16 cellular contexts compared by ENCODE assay signal in the genomic region with DNA sequence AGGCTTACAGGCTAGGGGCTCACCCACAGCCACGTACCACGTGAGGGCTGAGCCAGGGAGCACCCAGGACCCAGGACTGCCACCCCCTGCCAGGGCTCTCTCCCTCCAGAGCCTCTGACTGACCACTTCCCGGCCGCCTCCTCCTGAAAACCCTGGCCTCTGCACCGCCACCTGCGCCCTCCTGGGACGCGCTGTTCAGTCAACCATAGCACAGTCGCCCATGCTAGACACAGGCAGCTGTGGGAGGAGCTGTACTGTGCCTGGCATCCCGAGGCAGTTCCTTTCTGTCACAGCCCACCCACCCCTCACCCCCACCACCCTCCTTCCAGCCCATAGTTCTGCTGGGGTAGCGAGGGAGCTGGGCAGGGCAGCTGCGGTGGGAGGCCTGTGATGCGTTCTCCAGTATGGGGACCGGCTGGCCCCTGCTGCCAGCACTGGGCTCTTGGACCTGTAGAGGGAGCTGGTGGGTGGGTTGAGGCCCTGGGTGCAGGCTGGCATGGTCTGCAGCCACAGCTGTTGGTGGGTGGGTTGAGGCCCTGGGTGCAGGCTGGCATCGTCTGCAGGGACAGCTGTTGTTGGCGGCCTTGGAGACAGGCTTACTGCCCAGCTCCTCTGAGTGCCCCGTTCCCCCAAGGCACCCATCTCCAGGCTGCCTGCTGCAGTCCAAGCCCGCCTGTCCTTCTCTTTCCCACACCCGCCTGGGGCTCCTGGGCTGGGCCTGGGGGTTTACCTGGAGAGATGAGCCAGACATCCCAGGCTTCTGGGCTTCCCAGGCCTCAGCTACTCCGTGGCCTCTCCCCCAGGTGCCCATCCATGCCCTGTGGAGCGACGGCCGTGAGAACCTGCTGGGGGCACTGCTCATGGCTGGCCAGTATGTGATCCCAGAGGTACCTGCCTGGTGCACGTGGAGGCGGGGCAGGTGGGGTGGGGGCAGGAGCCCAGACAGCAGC. TPM values are rescaled to one million over a fixed set of nuclear protein-coding genes. Genes with fewer than 3 reads are reported as not detected.
DNase-seq lines count a peak whose midpoint lies in the region; ATAC-seq and TF ChIP-seq lines count a peak whose summit lies in the region.
"Had no signal": no experiment of that assay in that cellular context is flagged by ENCODE, and none has a peak within 500 bp of the region (broad histone marks: within the 10 kb centered on the region; RNA-seq: fewer than 3 reads in every experiment).

No MANE protein-coding gene starts in this region.

- CTCF ChIA-PET in MCF 10A (lab: Yijun Ruan, JAX) (interaction anchor here (0.7 to 1.8 kb wide), 6 partner anchors 8 to 426 kb away, joined by 3 to 6 read pairs (median 4); no protein-coding TSS in a partner anchor), mammary epithelial cell (lab: Charles Lee; ENCODE audit: low non-redundant PET) (no interaction called here)

- H3K9ac ChIP-seq in mammary epithelial cell (ENCODE audit: insufficient read depth, low read length): no peak overlapping the region
- no peak overlapping the region for H3K9ac ChIP-seq in mesenchymal stem cell (ENCODE audit: low read length)

- H4K8ac ChIP-seq in mesenchymal stem cell (ENCODE audit: low read length): no peak overlapping the region

- dilution Hi-C loops in mammary epithelial cell (cut with HindIII; ENCODE audit: low sequenced_read_pairs): no loop called here

- H3K27me3 ChIP-seq in mammary epithelial cell (ENCODE audit: insufficient read depth, low read length): peaks cover 3% of the 10 kb centered on the region
- no peaks in the 10 kb centered on the region for H3K27me3 ChIP-seq in hepatocyte
- H3K27me3 ChIP-seq in aorta (ENCODE audit: control insufficient read depth in 1 of 2, insufficient read depth in 2 of 2, low read length in 1 of 2): no peaks in the 10 kb centered on the region
- H3K27me3 ChIP-seq in mesenchymal stem cell (ENCODE audit: control insufficient read depth in 1 of 2, insufficient read depth in 1 of 2, low read length in 2 of 2): peaks cover 0 to 23% of the 10 kb centered on the region in 2 experiments

- H3K36me3 ChIP-seq in mammary epithelial cell (ENCODE audit: insufficient read depth, low read length) (no peaks in the 10 kb centered on the region), hepatocyte (replicated peaks; ENCODE audit: insufficient read depth, low read depth) (no peaks in the 10 kb centered on the region), aorta (ENCODE audit: control insufficient read depth in 1 of 2, insufficient read depth in 2 of 2, low read length in 1 of 2) (no peaks in the 10 kb centered on the region), mesenchymal stem cell (ENCODE audit: control insufficient read depth in 1 of 2, insufficient read depth in 2 of 2, low read depth in 1 of 2, low read length in 2 of 2) (no peaks in the 10 kb centered on the region)

- H2BK15ac ChIP-seq in mesenchymal stem cell (ENCODE audit: low read depth, poor library complexity, severe bottlenecking): no peak overlapping the region

- no peak overlapping the region for H2BK120ac ChIP-seq in mesenchymal stem cell (ENCODE audit: low read depth, low read length)

- H2AK5ac ChIP-seq in mesenchymal stem cell (ENCODE audit: low read length, severe bottlenecking): no peak overlapping the region

- H3K27ac Mint-ChIP-seq in MCF 10A (ENCODE audit: low read depth, unreplicated experiment): no peak overlapping the region

- peak; percentile 30 for TF ChIP-seq CTCF in MCF 10A (IDR thresholded peaks at IDR 0.05; ENCODE audit: unreplicated experiment)
- TF ChIP-seq CTCF in mammary epithelial cell (conservative IDR thresholded peaks at IDR 0.05 in 1 of 2, IDR thresholded peaks at IDR 0.05 in 1 of 2; ENCODE audit: extremely low read depth in 1 of 2, insufficient read depth in 1 of 2, low read depth in 1 of 2, low read length in 2 of 2): peak in 1 of 2 donors; percentile 11
- peak; percentile 11 for TF ChIP-seq CTCF in hepatocyte (IDR thresholded peaks at IDR 0.05; ENCODE audit: poor library complexity)

- H4K20me1 ChIP-seq in mammary epithelial cell (ENCODE audit: insufficient read depth, low read length): no peaks in the 10 kb centered on the region
- H4K20me1 ChIP-seq in hepatocyte (ENCODE audit: insufficient read depth, poor library complexity, severe bottlenecking): no peaks in the 10 kb centered on the region

- H2AFZ ChIP-seq in mammary epithelial cell (ENCODE audit: low read depth, low read length) (no peak overlapping the region), hepatocyte (no peak overlapping the region), mesenchymal stem cell (ENCODE audit: low read depth, low read length) (no peak overlapping the region)

- ATAC-seq in aorta (ENCODE audit: low FRiP score): no peak
- no peak for ATAC-seq in HG03460 (IDR thresholded peaks at IDR 0.05; ENCODE audit: unreplicated experiment)

- POLR2A ChIA-PET in MCF 10A (lab: Yijun Ruan, JAX): no interaction called here

- H3K79me2 ChIP-seq in mammary epithelial cell (ENCODE audit: insufficient read depth, low read length) (no peaks in the 10 kb centered on the region), hepatocyte (no peaks in the 10 kb centered on the region)

- H3K4me3 ChIP-seq in mammary epithelial cell (replicated peaks in 1 of 3; ENCODE audit: insufficient read depth in 1 of 3, low read depth in 2 of 3, low read length in 3 of 3): no peak overlapping the region
- H3K4me3 ChIP-seq in hepatocyte: no peak overlapping the region
- no peak overlapping the region for H3K4me3 ChIP-seq in aorta (ENCODE audit: low read length in 2 of 2)
- no peak overlapping the region for H3K4me3 ChIP-seq in mesenchymal stem cell (ENCODE audit: insufficient read depth in 1 of 2, low read depth in 1 of 2, low read length in 2 of 2)
- H3K4me3 ChIP-seq: SK-N-MC, smooth muscle cell had no signal

- H2BK12ac ChIP-seq in mesenchymal stem cell (ENCODE audit: low read length in 2 of 2): no peak overlapping the region

- no peaks in the 10 kb centered on the region for H3K9me3 Mint-ChIP-seq in MCF 10A (ENCODE audit: unreplicated experiment)

- H3K27ac ChIP-seq in mammary epithelial cell (ENCODE audit: insufficient read depth, low read depth, low read length) (no peak overlapping the region), hepatocyte (no peak overlapping the region), aorta (ENCODE audit: low read depth in 1 of 2, low read length in 2 of 2) (no peak overlapping the region), mesenchymal stem cell (ENCODE audit: low read length, poor library complexity, severe bottlenecking) (no peak overlapping the region)
- H3K27ac ChIP-seq: SK-N-MC had no signal

- no peak overlapping the region for H4K91ac ChIP-seq in mesenchymal stem cell (ENCODE audit: low read length)

- H3K9me2 ChIP-seq in hepatocyte (replicated peaks; ENCODE audit: insufficient read depth): no peaks in the 10 kb centered on the region

- H3K79me1 ChIP-seq in mesenchymal stem cell (replicated peaks; ENCODE audit: low read length, poor library complexity, severe bottlenecking): no peaks in the 10 kb centered on the region

- H3K4me3 Mint-ChIP-seq in MCF 10A (ENCODE audit: unreplicated experiment): no peak overlapping the region

- no peak overlapping the region for H3K18ac ChIP-seq in mesenchymal stem cell (ENCODE audit: low read depth in 1 of 2, low read length in 2 of 2)

- H3K4me2 ChIP-seq in mammary epithelial cell (ENCODE audit: insufficient read depth, low read depth, low read length): no peak overlapping the region
- H3K4me2 ChIP-seq in hepatocyte: no peak overlapping the region
- no peak overlapping the region for H3K4me2 ChIP-seq in mesenchymal stem cell (ENCODE audit: low read length, poor library complexity, severe bottlenecking)
- H3K4me2 ChIP-seq: smooth muscle cell had no signal

- H3K4me1 ChIP-seq in mammary epithelial cell (ENCODE audit: insufficient read depth, low read length) (peaks cover 14% of the 10 kb centered on the region), hepatocyte (ENCODE audit: insufficient read depth) (peaks cover 3% of the 10 kb centered on the region), aorta (ENCODE audit: control insufficient read depth in 1 of 2, insufficient read depth in 2 of 2, low read length in 2 of 2) (no peaks in the 10 kb centered on the region), mesenchymal stem cell (ENCODE audit: control insufficient read depth, insufficient read depth, low read depth, low read length) (peaks cover 3% of the 10 kb centered on the region)

- H3K9me3 ChIP-seq in mammary epithelial cell (replicated peaks; ENCODE audit: insufficient read depth, low read length) (no peaks in the 10 kb centered on the region), hepatocyte (ENCODE audit: low read depth) (no peaks in the 10 kb centered on the region), aorta (ENCODE audit: control insufficient read depth, low read length) (no peaks in the 10 kb centered on the region), mesenchymal stem cell (ENCODE audit: control insufficient read depth, low read length) (no peaks in the 10 kb centered on the region)

- in situ Hi-C loops in mammary epithelial cell (cut with MboI; ENCODE audit: low sequenced_read_pairs in 2 of 2): loop anchor here in 1 of 2 donors (5.0 kb wide), 1 partner anchor 35 kb away; no protein-coding TSS in a partner anchor

- no peak overlapping the region for H3K14ac ChIP-seq in mesenchymal stem cell (ENCODE audit: low read length in 2 of 2)

- intact Hi-C loops in MCF 10A (cut with micrococcal nuclease): no loop called here
- intact Hi-C loops in mammary epithelial cell (cut with micrococcal nuclease): no loop called here
- intact Hi-C loops in aorta (cut with DNase I): no loop called here

- BruUV-seq in MCF 10A (replicated peaks; lab: Mats Ljungman, UMichigan) (no TSS peak), mammary epithelial cell (replicated peaks; lab: Mats Ljungman, UMichigan) (no TSS peak)

- no peak for DNase-seq in MCF 10A (ENCODE audit: unreplicated experiment)
- no peak for DNase-seq in mammary epithelial cell
- DNase-seq in NCI-H69 (lab: John Stamatoyannopoulos, UW): peak; percentile 56
- DNase-seq in hepatocyte (ENCODE audit: low spot score): no peak
- DNase-seq in aorta: peak; percentile 42 to 59
- DNase-seq in mesenchymal stem cell: no peak
- DNase-seq in A172 (ENCODE audit: low spot score): no peak
- DNase-seq: activated CD4-positive, alpha-beta T cell treated with anti-CD3 and anti-CD28 coated beads for 1 hour; activated T-cell treated with anti-CD3 and anti-CD28 coated beads, Interleukin-2, amount 50 U/mL, for 48 hours; foreskin melanocyte; GDM1; islet precursor cell; NCI-H226 had no signal

- H2BK5ac ChIP-seq in mesenchymal stem cell (ENCODE audit: low read depth, low read length, poor library complexity, severe bottlenecking): no peak overlapping the region

- 71% methylated on average over 9 of the region's 25 CpGs for WGBS in mammary epithelial cell (ENCODE audit: low coverage, missing lambda C conversion rate)
- 86% methylated on average over 25 of the region's 25 CpGs for WGBS in hepatocyte (ENCODE audit: low lambda C conversion rate, missing lambda C conversion rate)
- WGBS in aorta, 2 donors: 76 to 80% methylated on average over 25 of the region's 25 CpGs
- 81% methylated on average over 25 of the region's 25 CpGs for WGBS in mesenchymal stem cell

- H3K27me3 Mint-ChIP-seq in MCF 10A (ENCODE audit: insufficient read depth, unreplicated experiment): no peaks in the 10 kb centered on the region

- H3K23ac ChIP-seq in mesenchymal stem cell (ENCODE audit: low read length in 2 of 2): no peak overlapping the region

- no peak overlapping the region for H3K4ac ChIP-seq in mesenchymal stem cell (ENCODE audit: low read depth in 1 of 2, low read length in 2 of 2)

- H3K4me1 Mint-ChIP-seq in MCF 10A (ENCODE audit: insufficient read depth, unreplicated experiment): peaks cover 8% of the 10 kb centered on the region

- no peaks in the 10 kb centered on the region for H3K36me3 Mint-ChIP-seq in MCF 10A (ENCODE audit: insufficient read depth, unreplicated experiment)

RNA-seq across cellular contexts. Expression of a gene that starts 11.5 kb away (rescaled TPM):
- total RNA-seq in MCF 10A (2022) (0.05 and 0.12 TPM in 2 replicates), mammary epithelial cell (under 1 TPM in 1 of 2 donors, not detected in 1; 0.09 TPM), hepatocyte (4.9 and 5.9 TPM in 2 replicates), aorta (1 to 10 TPM in 1 of 2 donors, under 1 TPM in 1; 0.13 to 2.2 TPM)
- polyA plus RNA-seq in mammary epithelial cell (not detected), hepatocyte (14.7 and 20.3 TPM in 2 replicates), aorta (1 to 10 TPM in 1 of 2 donors, under 1 TPM in 1; 0.20 to 1.6 TPM)
- not detected for polyA minus RNA-seq in mammary epithelial cell
- polyA plus RNA-seq in mesenchymal stem cell (2013, experiment 1 of 2): not detected
- not detected for polyA plus RNA-seq in mesenchymal stem cell (2013, experiment 2 of 2)
- total RNA-seq in A172 (2014; rRNA removed; shearing (Covaris generic)): not detected in 2 replicates

RNA-seq across cellular contexts. Expression of a gene that starts 41.4 kb away (rescaled TPM):
- 0.26 and 0.39 TPM in 2 replicates for total RNA-seq in MCF 10A (2022)
- total RNA-seq in mammary epithelial cell: under 1 TPM; 0.19 to 0.67 TPM
- polyA plus RNA-seq in mammary epithelial cell: 0.02 TPM
- not detected for polyA minus RNA-seq in mammary epithelial cell
- total RNA-seq in hepatocyte: 5.0 and 6.1 TPM in 2 replicates
- polyA plus RNA-seq in hepatocyte: 3.5 and 4.4 TPM in 2 replicates
- 1 to 10 TPM; 4.6 to 8.3 TPM for total RNA-seq in aorta
- polyA plus RNA-seq in aorta: 1 to 10 TPM in 1 of 2 donors, under 1 TPM in 1; 0.13 to 1.9 TPM
- polyA plus RNA-seq in mesenchymal stem cell (2013, experiment 1 of 2): 1.7 TPM
- 1.7 TPM for polyA plus RNA-seq in mesenchymal stem cell (2013, experiment 2 of 2)
- total RNA-seq in A172 (2014; rRNA removed; shearing (Covaris generic)): 2.4 and 3.0 TPM in 2 replicates

Comparison
In these comparisons a context has a peak if more than half of its experiments do, and no peak if none do; other contexts are left out.
1. DNase-seq: peak in NCI-H69 (single experiment) and aorta (2 of 2); none in MCF 10A (single experiment), mammary epithelial cell (single experiment), hepatocyte (single experiment), mesenchymal stem cell (single experiment) and A172 (single experiment).